ENCODE assay signal across 1 cellular context in the genomic region with DNA sequence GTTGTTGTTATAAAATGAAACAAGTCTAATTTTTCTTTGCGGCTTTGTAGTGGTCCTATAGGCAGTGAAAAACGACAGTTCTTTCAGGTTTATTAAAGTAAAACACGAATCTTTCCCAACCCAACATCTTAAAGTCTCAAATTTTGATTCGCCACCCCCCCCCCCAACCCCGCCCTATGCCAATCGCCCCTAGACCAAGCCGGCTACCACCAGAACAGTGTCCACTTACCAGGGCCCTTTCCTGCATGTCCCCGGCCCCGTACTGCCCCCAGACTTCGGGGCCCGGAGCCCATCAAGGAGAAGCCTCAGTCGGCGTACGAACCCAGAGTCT.
TF ChIP-seq lines count a peak whose summit lies in the region.

No MANE protein-coding gene starts in this region.

TF ChIP-seq in GM23338, 12 proteins besides CTCF, POLR2A, EP300 and RAD21 (continued from another document):
- no peak for TF ChIP-seq EZH2phosphoT487 (IDR thresholded peaks at IDR 0.05; ENCODE audit: unreplicated experiment)
- no peak for TF ChIP-seq CREB1 (CRISPR knock-in tag; IDR thresholded peaks at IDR 0.05; ENCODE audit: low read depth)
- TF ChIP-seq, protein P1, sequence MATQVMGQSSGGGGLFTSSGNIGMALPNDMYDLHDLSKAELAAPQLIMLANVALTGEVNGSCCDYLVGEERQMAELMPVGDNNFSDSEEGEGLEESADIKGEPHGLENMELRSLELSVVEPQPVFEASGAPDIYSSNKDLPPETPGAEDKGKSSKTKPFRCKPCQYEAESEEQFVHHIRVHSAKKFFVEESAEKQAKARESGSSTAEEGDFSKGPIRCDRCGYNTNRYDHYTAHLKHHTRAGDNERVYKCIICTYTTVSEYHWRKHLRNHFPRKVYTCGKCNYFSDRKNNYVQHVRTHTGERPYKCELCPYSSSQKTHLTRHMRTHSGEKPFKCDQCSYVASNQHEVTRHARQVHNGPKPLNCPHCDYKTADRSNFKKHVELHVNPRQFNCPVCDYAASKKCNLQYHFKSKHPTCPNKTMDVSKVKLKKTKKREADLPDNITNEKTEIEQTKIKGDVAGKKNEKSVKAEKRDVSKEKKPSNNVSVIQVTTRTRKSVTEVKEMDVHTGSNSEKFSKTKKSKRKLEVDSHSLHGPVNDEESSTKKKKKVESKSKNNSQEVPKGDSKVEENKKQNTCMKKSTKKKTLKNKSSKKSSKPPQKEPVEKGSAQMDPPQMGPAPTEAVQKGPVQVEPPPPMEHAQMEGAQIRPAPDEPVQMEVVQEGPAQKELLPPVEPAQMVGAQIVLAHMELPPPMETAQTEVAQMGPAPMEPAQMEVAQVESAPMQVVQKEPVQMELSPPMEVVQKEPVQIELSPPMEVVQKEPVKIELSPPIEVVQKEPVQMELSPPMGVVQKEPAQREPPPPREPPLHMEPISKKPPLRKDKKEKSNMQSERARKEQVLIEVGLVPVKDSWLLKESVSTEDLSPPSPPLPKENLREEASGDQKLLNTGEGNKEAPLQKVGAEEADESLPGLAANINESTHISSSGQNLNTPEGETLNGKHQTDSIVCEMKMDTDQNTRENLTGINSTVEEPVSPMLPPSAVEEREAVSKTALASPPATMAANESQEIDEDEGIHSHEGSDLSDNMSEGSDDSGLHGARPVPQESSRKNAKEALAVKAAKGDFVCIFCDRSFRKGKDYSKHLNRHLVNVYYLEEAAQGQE (IDR thresholded peaks at IDR 0.05; ENCODE audit: unreplicated experiment): no peak
- TF ChIP-seq POLR2AphosphoS5 (IDR thresholded peaks at IDR 0.05; ENCODE audit: low read depth): no peak
- TF ChIP-seq, protein P2, sequence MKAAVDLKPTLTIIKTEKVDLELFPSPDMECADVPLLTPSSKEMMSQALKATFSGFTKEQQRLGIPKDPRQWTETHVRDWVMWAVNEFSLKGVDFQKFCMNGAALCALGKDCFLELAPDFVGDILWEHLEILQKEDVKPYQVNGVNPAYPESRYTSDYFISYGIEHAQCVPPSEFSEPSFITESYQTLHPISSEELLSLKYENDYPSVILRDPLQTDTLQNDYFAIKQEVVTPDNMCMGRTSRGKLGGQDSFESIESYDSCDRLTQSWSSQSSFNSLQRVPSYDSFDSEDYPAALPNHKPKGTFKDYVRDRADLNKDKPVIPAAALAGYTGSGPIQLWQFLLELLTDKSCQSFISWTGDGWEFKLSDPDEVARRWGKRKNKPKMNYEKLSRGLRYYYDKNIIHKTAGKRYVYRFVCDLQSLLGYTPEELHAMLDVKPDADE (IDR thresholded peaks at IDR 0.05): no peak
- TF ChIP-seq STAT1 (IDR thresholded peaks at IDR 0.05; ENCODE audit: unreplicated experiment): no peak
- TF ChIP-seq EZH2 (IDR thresholded peaks at IDR 0.05; ENCODE audit: low read depth, unreplicated experiment): no peak
- TF ChIP-seq JUNB (IDR thresholded peaks at IDR 0.05; ENCODE audit: unreplicated experiment): no peak
